ENCODE assay signal across 21 cellular contexts in genomic region chr3:82942041-82942440, GRCh38.
DNase-seq lines count a peak whose midpoint lies in the region; ATAC-seq, FAIRE-seq and TF ChIP-seq lines count a peak whose summit lies in the region.
"Had no signal": no experiment of that assay in that cellular context is flagged by ENCODE, and none has a peak within 500 bp of the region (broad histone marks: within the 10 kb centered on the region; RNA-seq: fewer than 3 reads in every experiment).

No MANE protein-coding gene starts in this region.

- no peak overlapping the region for H3K4me3 Mint-ChIP-seq in T-helper 2 cell treated with Interferon-gamma antibody and Interleukin-4, amounts not matched to agents 5 μg/mL and 100 μg/mL, for 36 hours
- H3K4me3 Mint-ChIP-seq: CD4-positive, CD25-positive, alpha-beta regulatory T cell had no signal

- BruUV-seq in GM12878 (replicated peaks; lab: Mats Ljungman, UMichigan): no TSS peak

- TF ChIP-seq CTCF in GM12878 (IDR thresholded peaks at IDR 0.05 in 2 of 3, conservative IDR thresholded peaks at IDR 0.05 in 1 of 3; ENCODE audit: control insufficient read depth in 2 of 3, extremely low read depth in 1 of 3, insufficient read depth in 1 of 3, low read depth in 3 of 3, low read length in 3 of 3): no peak

- peak in 1 of 2 experiments; percentile 47; a peak in 1 of 4 replicates for TF ChIP-seq EP300 in GM12878 (IDR thresholded peaks at IDR 0.05; ENCODE audit: borderline replicate concordance in 1 of 2, control insufficient read depth in 1 of 2, low read depth in 2 of 2, low read length in 2 of 2)

- peak; percentile 56 for ATAC-seq in GM18508 (IDR thresholded peaks at IDR 0.05; ENCODE audit: insufficient read depth, unreplicated experiment)
- peak; percentile 57 for ATAC-seq in HG02610 (IDR thresholded peaks at IDR 0.05; ENCODE audit: unreplicated experiment)
- peak; percentile 98 for ATAC-seq in GM12878
- ATAC-seq: SK-N-SH treated with all-trans-retinoic acid at 6 μM for 48 hours had no signal

- no peaks in the 10 kb centered on the region for H3K79me2 ChIP-seq in GM12878 (ENCODE audit: control insufficient read depth, insufficient read depth, low read length)

- TF ChIP-seq POLR2A in GM12878 (IDR thresholded peaks at IDR 0.05; ENCODE audit: low read depth, low read length): no peak

- no peaks in the 10 kb centered on the region for H4K20me1 ChIP-seq in GM12878 (ENCODE audit: control insufficient read depth, insufficient read depth)

- H3K27ac ChIP-seq in GM12878 (ENCODE audit: control insufficient read depth, insufficient read depth): no peak overlapping the region
- H3K27ac ChIP-seq: GM23248, Peyer's patch had no signal

- no peak for FAIRE-seq in GM12878 (lab: Jason Lieb, UNC)

- H3K9me3 ChIP-seq in GM12878 (replicated peaks; ENCODE audit: control insufficient read depth, insufficient read depth, low read length): no peaks in the 10 kb centered on the region
- H3K9me3 ChIP-seq: Peyer's patch had no signal

- in situ Hi-C loops in GM12878 (cut with MboI): no loop called here

- POLR2A ChIA-PET in GM12878 (lab: Charles Lee): no interaction called here

- RAD21 ChIA-PET in GM12878 (lab: Charles Lee; ENCODE audit: unreplicated experiment): no interaction called here

- intact Hi-C loops in GM12878 (cut with micrococcal nuclease; ENCODE audit: unreplicated experiment): loop anchor here (5.0 kb wide), 1 partner anchor 60 kb away; no protein-coding TSS in a partner anchor

- H3K4me3 ChIP-seq in GM12878: no peak overlapping the region
- H3K4me3 ChIP-seq: GM23248, Peyer's patch had no signal

- no peaks in the 10 kb centered on the region for H3K36me3 ChIP-seq in GM12878 (ENCODE audit: control insufficient read depth in 2 of 2, insufficient read depth in 2 of 2, low read length in 1 of 2)
- H3K36me3 ChIP-seq: Peyer's patch had no signal

- no peaks in the 10 kb centered on the region for H3K4me1 ChIP-seq in GM12878 (ENCODE audit: control insufficient read depth, insufficient read depth, low read length)
- H3K4me1 ChIP-seq: Peyer's patch had no signal

- H3K27me3 Mint-ChIP-seq in T-helper 2 cell treated with Interferon-gamma antibody and Interleukin-4, amounts not matched to agents 5 μg/mL and 100 μg/mL, for 36 hours (ENCODE audit: low read depth): no peaks in the 10 kb centered on the region
- H3K27me3 Mint-ChIP-seq: CD4-positive, CD25-positive, alpha-beta regulatory T cell had no signal

- no peak overlapping the region for H3K4me2 ChIP-seq in GM12878 (ENCODE audit: control insufficient read depth, insufficient read depth)

- CTCF ChIA-PET in GM12878 (lab: Yijun Ruan, JAX): interaction anchor here (0.7 kb wide), 1 partner anchor 276 kb away, joined by 3 read pairs; no protein-coding TSS in a partner anchor

- no peak overlapping the region for H2AFZ ChIP-seq in GM12878 (ENCODE audit: control insufficient read depth, low read depth, low read length)
- H2AFZ ChIP-seq: GM23248 had no signal

- H3K4me1 Mint-ChIP-seq in T-helper 2 cell treated with Interferon-gamma antibody and Interleukin-4, amounts not matched to agents 5 μg/mL and 100 μg/mL, for 36 hours (ENCODE audit: low read depth): no peaks in the 10 kb centered on the region
- H3K4me1 Mint-ChIP-seq: CD4-positive, CD25-positive, alpha-beta regulatory T cell had no signal

- H3K36me3 Mint-ChIP-seq in T-helper 2 cell treated with Interferon-gamma antibody and Interleukin-4, amounts not matched to agents 5 μg/mL and 100 μg/mL, for 36 hours (ENCODE audit: low read depth): no peaks in the 10 kb centered on the region
- H3K36me3 Mint-ChIP-seq: CD4-positive, CD25-positive, alpha-beta regulatory T cell had no signal

- DNase-seq in MV-4-11 (lab: John Stamatoyannopoulos, UW) (peak; percentile 30), GM12878 (ENCODE audit: low read depth, low spot score) (peak; percentile 16), germinal center (ENCODE audit: low spot score) (no peak)
- DNase-seq in activated CD8-positive, alpha-beta memory T cell treated with anti-CD3 and anti-CD28 coated beads, Interleukin-2, amount 50 U/mL, for 4 hours: no peak
- no peak for DNase-seq in T-helper 2 cell treated with Interferon-gamma antibody and Interleukin-4, amounts not matched to agents 5 μg/mL and 100 μg/mL, for 36 hours (ENCODE audit: low spot score)
- DNase-seq: ACHN; CD4-positive, CD25-positive, alpha-beta regulatory T cell; DMS79 treated with DMSO at 0.1 percent for 48 hours; GDM1; GM23248; Karpas-422; NCI-H1436; NCI-H2081; NCI-H526; NK-92 treated with Interleukin-12 subunit alpha and Interleukin-12 subunit beta, amount 100 ng/mL, for 24 hours; Peyer's patch; SHP77; T-helper 2 cell had no signal

- TF ChIP-seq RAD21 in GM12878 (IDR thresholded peaks at IDR 0.05; ENCODE audit: insufficient read depth, low read depth, low read length): no peak

- H3K9ac ChIP-seq in GM12878 (ENCODE audit: control insufficient read depth, insufficient read depth, low read length): no peak overlapping the region
- H3K9ac ChIP-seq: GM23248 had no signal

- H3K27ac Mint-ChIP-seq in T-helper 2 cell treated with Interferon-gamma antibody and Interleukin-4, amounts not matched to agents 5 μg/mL and 100 μg/mL, for 36 hours: no peak overlapping the region
- H3K27ac Mint-ChIP-seq: CD4-positive, CD25-positive, alpha-beta regulatory T cell had no signal

- SMC1A ChIA-PET in GM12878 (lab: Charles Lee; ENCODE audit: uncharacterized antibody, unreplicated experiment): interaction anchor here (0.7 to 1.2 kb wide), 5 partner anchors 44 to 1373 kb away, joined by 3 to 6 read pairs (median 3); no protein-coding TSS in a partner anchor

- H3K9me3 Mint-ChIP-seq in T-helper 2 cell treated with Interferon-gamma antibody and Interleukin-4, amounts not matched to agents 5 μg/mL and 100 μg/mL, for 36 hours: peaks cover 36% of the 10 kb centered on the region

- no peaks in the 10 kb centered on the region for H3K27me3 ChIP-seq in GM12878 (replicated peaks in 1 of 2; ENCODE audit: control insufficient read depth in 2 of 2, insufficient read depth in 2 of 2, low read length in 1 of 2)
- H3K27me3 ChIP-seq: Peyer's patch had no signal

TF ChIP-seq in GM12878, 131 proteins besides CTCF, POLR2A, EP300 and RAD21 (continues in another document):
- peak; percentile 74 for TF ChIP-seq JUNB (IDR thresholded peaks at IDR 0.05)
- TF ChIP-seq CREM (IDR thresholded peaks at IDR 0.05; ENCODE audit: low read depth): peak; percentile 71
- TF ChIP-seq NRF1 (conservative IDR thresholded peaks at IDR 0.05; ENCODE audit: low read depth, low read length): no peak
- TF ChIP-seq USF2 (IDR thresholded peaks at IDR 0.05; ENCODE audit: borderline replicate concordance, low read depth, low read length): no peak
- TF ChIP-seq MYB (IDR thresholded peaks at IDR 0.05; ENCODE audit: borderline replicate concordance, low read depth, low read length): no peak
- TF ChIP-seq ATF3 (IDR thresholded peaks at IDR 0.05; ENCODE audit: borderline replicate concordance, extremely low read depth, low read depth, low read length): no peak
- TF ChIP-seq EED (IDR thresholded peaks at IDR 0.05; ENCODE audit: low read depth): no peak
- no peak for TF ChIP-seq BMI1 (IDR thresholded peaks at IDR 0.05; ENCODE audit: borderline replicate concordance)
- no peak for TF ChIP-seq HDAC2 (IDR thresholded peaks at IDR 0.05)
- peak; percentile 59; the same call in 1 of the 2 replicates for TF ChIP-seq RELB (IDR thresholded peaks at IDR 0.05; ENCODE audit: low read depth)
- TF ChIP-seq KAT2A (conservative IDR thresholded peaks at IDR 0.05; ENCODE audit: control insufficient read depth, low read depth, low read length): no peak
- no peak for TF ChIP-seq HDGF (IDR thresholded peaks at IDR 0.05)
- TF ChIP-seq PKNOX1 (IDR thresholded peaks at IDR 0.05): peak; percentile 88

Comparison
In these comparisons a context has a peak if more than half of its experiments do, and no peak if none do; other contexts are left out.
1. DNase-seq: peak in MV-4-11 (single experiment) and GM12878 (single experiment); none in activated CD8-positive, alpha-beta memory T cell treated with anti-CD3 and anti-CD28 coated beads, Interleukin-2, amount 50 U/mL, for 4 hours (single experiment), T-helper 2 cell treated with Interferon-gamma antibody and Interleukin-4, amounts not matched to agents 5 μg/mL and 100 μg/mL, for 36 hours (single experiment) and germinal center (single experiment).
2. Peak in every context shown above with its lines, with median percentiles within 50 percentile points of each other: ATAC-seq.